Comparison of ENCODE assay signal across 36 cellular contexts in the genomic region with DNA sequence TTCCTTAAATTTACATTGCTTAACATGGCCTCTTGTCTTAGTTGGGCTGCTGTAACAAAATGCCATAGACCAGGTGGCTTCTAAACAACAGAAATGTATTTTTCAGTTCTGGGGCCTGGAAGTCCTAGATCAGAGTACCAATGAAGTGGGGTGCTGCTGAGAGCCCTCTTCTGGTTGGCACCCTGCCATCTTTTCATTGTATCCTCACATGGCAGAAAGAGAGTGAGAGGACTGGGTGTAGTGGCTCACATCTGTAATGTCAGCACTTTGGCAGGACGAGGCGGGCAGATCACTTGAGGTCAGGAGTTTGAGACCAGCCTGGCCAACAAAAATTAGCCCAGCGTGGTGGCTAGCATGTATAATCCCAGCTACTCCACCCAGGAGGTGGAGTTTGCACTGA. TPM values are rescaled to one million over a fixed set of nuclear protein-coding genes. Genes with fewer than 3 reads are reported as not detected.
"Had no signal": no experiment of that assay in that cellular context is flagged by ENCODE, and none has a peak within 500 bp of the region (broad histone marks: within the 10 kb centered on the region; RNA-seq: fewer than 3 reads in every experiment).

No MANE protein-coding gene starts in this region.

- H3K4me2 ChIP-seq: KMS-11, PC-9 had no signal

- H3K4me1 ChIP-seq: adrenal gland, body of pancreas, breast epithelium had no signal

- H3K36me3 ChIP-seq: adrenal gland, breast epithelium had no signal

- H3K27ac ChIP-seq: adrenal gland, body of pancreas, breast epithelium, coronary artery, KMS-11, PC-9, VCaP had no signal

- H3K9me3 ChIP-seq: adrenal gland, body of pancreas, breast epithelium had no signal

- H3K27me3 ChIP-seq: adrenal gland, body of pancreas, breast epithelium had no signal

- ATAC-seq: activated naive CD4-positive, alpha-beta T cell treated with anti-CD3 and anti-CD28 coated beads, Interleukin-2, amount 50 U/mL, for 72 hours; activated T-cell treated with anti-CD3 and anti-CD28 coated beads, Interleukin-2, amount 50 U/mL, for 4 hours; body of pancreas had no signal

- H3K4me3 ChIP-seq: adrenal gland, body of pancreas, breast epithelium, coronary artery, PC-9 had no signal

- FAIRE-seq: astrocyte, RCC 7860 had no signal

- DNase-seq: activated B cell treated with CpG ODN at 0.5 μM for 24 hours; activated CD4-positive, alpha-beta memory T cell treated with anti-CD3 and anti-CD28 coated beads for 36 hours; activated CD4-positive, alpha-beta T cell treated with anti-CD3 and anti-CD28 coated beads for 4 hours; activated CD4-positive, alpha-beta T cell treated with anti-CD3 and anti-CD28 coated beads, Interleukin-2, amount 50 U/mL, for 1 hour; activated CD4-positive, CD25-positive, alpha-beta regulatory T cell treated with anti-CD3 and anti-CD28 coated beads, Interleukin-2, amount 50 U/mL, for 72 hours; activated CD8-positive, alpha-beta memory T cell treated with anti-CD3 and anti-CD28 coated beads, Interleukin-2, amount 50 U/mL, for 4 hours; activated gamma-delta T cell treated with Interleukin-2 at 50 U/mL for 16 hours; activated naive CD4-positive, alpha-beta T cell treated with anti-CD3 and anti-CD28 coated beads for 36 hours; activated T-cell treated with anti-CD3 and anti-CD28 coated beads for 4 hours; activated T-cell treated with anti-CD3 and anti-CD28 coated beads, Interleukin-2, amount 50 U/mL, for 4 hours; adrenal gland; body of pancreas; MM.1S; NCI-H1092 treated with DMSO at 0.1 percent for 48 hours; NCI-H1417 treated with DMSO at 0.1 percent for 48 hours; NCI-H1930; NCI-H2081 treated with DMSO at 0.1 percent for 48 hours; NCI-H446; NCI-H510A treated with DMSO at 0.1 percent for 48 hours; NCI-H69; NCI-H82; PC-9; Right ventricle myocardium superior; SW 1271; T-helper 1 cell; T-helper 9 cell had no signal

RNA-seq across cellular contexts. Expression of a gene that starts 12.0 kb away (rescaled TPM):
- total RNA-seq: activated CD4-positive, alpha-beta memory T cell treated with anti-CD3 and anti-CD28 coated beads for 36 hours; activated naive CD4-positive, alpha-beta T cell treated with anti-CD3 and anti-CD28 coated beads for 36 hours; activated naive CD4-positive, alpha-beta T cell treated with anti-CD3 and anti-CD28 coated beads, Interleukin-2, amount 50 U/mL, for 72 hours; activated T-cell treated with anti-CD3 and anti-CD28 coated beads, Interleukin-2, amount 50 U/mL, for 4 hours; activated T-helper 1 cell treated with anti-CD3 and anti-CD28 coated beads, Interleukin-12 subunit alpha, Interleukin-12 subunit beta, Interleukin-2, Interleukin-4 antibody, amounts not matched to agents 30 ng/mL and 10 ng/mL and 1 ng/mL, durations not matched to agents 14 hours and 24 hours and 36 hours; astrocyte; LHCN-M2; OCI-LY7; PC-9 had no signal
